9 cellular contexts compared by ENCODE assay signal in genomic region chr6:14743465-14744211, GRCh38.
DNase-seq lines count a peak whose midpoint lies in the region; ATAC-seq lines count a peak whose summit lies in the region.
"Had no signal": no experiment of that assay in that cellular context is flagged by ENCODE, and none has a peak within 500 bp of the region (broad histone marks: within the 10 kb centered on the region; RNA-seq: fewer than 3 reads in every experiment).

No MANE protein-coding gene starts in this region.

- no peak for ATAC-seq in GM21723 (IDR thresholded peaks at IDR 0.05; ENCODE audit: unreplicated experiment)

- DNase-seq in HCEC 1CT: peak; percentile 99
- DNase-seq in T-helper 2 cell treated with Interferon-gamma antibody and Interleukin-4, amounts not matched to agents 5 μg/mL and 100 μg/mL, for 36 hours (ENCODE audit: low spot score): peak; percentile 90
- peak; percentile 88 for DNase-seq in brain pericyte (ENCODE audit: low read depth, low spot score)
- peak; percentile 92 for DNase-seq in myocyte (ENCODE audit: low read depth)
- peak; percentile 96 for DNase-seq in stromal cell of bone marrow (ENCODE audit: low read depth)
- no peak for DNase-seq in anterior cingulate cortex (lab: John Stamatoyannopoulos, UW)
- no peak for DNase-seq in SK-N-DZ (ENCODE audit: low spot score)

- peaks cover 13% of the 10 kb centered on the region for H3K36me3 Mint-ChIP-seq in T-helper 2 cell treated with Interferon-gamma antibody and Interleukin-4, amounts not matched to agents 5 μg/mL and 100 μg/mL, for 36 hours (ENCODE audit: low read depth)

- peaks cover 63% of the 10 kb centered on the region for H3K4me1 Mint-ChIP-seq in T-helper 2 cell treated with Interferon-gamma antibody and Interleukin-4, amounts not matched to agents 5 μg/mL and 100 μg/mL, for 36 hours (ENCODE audit: low read depth)

- H3K9me3 Mint-ChIP-seq in T-helper 2 cell treated with Interferon-gamma antibody and Interleukin-4, amounts not matched to agents 5 μg/mL and 100 μg/mL, for 36 hours: peaks cover 4% of the 10 kb centered on the region

- H3K27me3 Mint-ChIP-seq in T-helper 2 cell treated with Interferon-gamma antibody and Interleukin-4, amounts not matched to agents 5 μg/mL and 100 μg/mL, for 36 hours (ENCODE audit: low read depth): no peaks in the 10 kb centered on the region

- peak overlapping the region; percentile 89 for H3K27ac Mint-ChIP-seq in T-helper 2 cell treated with Interferon-gamma antibody and Interleukin-4, amounts not matched to agents 5 μg/mL and 100 μg/mL, for 36 hours

- peak overlapping the region; percentile 74 for H3K4me3 Mint-ChIP-seq in T-helper 2 cell treated with Interferon-gamma antibody and Interleukin-4, amounts not matched to agents 5 μg/mL and 100 μg/mL, for 36 hours
- H3K4me3 Mint-ChIP-seq: neural crest cell had no signal

Comparison
In these comparisons a context has a peak if more than half of its experiments do, and no peak if none do; other contexts are left out.
1. DNase-seq: peak in HCEC 1CT (single experiment), T-helper 2 cell treated with Interferon-gamma antibody and Interleukin-4, amounts not matched to agents 5 μg/mL and 100 μg/mL, for 36 hours (single experiment), brain pericyte (single experiment), myocyte (single experiment) and stromal cell of bone marrow (single experiment); none in anterior cingulate cortex (0 of 58) and SK-N-DZ (single experiment).